In the genomic region with DNA sequence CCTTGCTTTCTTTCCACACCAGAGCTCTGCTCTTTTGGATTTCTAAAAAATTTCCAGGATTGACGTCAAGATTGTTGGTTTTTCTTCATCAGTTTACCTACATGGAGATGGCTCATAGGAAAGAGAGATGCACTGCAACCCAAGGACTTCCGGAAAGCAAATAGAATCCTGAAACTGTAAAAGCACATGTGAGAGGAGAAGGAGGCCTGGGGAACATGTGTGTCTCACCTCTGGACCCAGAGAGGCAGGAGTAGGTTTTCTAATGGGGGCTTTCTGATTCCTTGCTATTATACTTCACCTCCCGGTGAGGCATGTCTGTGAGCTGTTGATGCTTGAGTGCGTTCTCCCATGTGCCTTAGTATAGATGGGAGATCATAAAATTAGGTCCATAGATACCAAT, we compare ENCODE assay signal across 33 cellular contexts.
"Had no signal": no experiment of that assay in that cellular context is flagged by ENCODE, and none has a peak within 500 bp of the region (broad histone marks: within the 10 kb centered on the region; RNA-seq: fewer than 3 reads in every experiment).

No MANE protein-coding gene starts in this region.

- H3K36me3 ChIP-seq: MG63 had no signal

- DNase-seq: Karpas-422, Kasumi-1, MG63, MM.1S, MV-4-11, NCI-H1048, NCI-H1092, NCI-H1092 treated with DMSO at 0.1 percent for 48 hours, NCI-H1105, NCI-H1105 treated with DMSO at 0.1 percent for 48 hours, NCI-H1417, NCI-H1417 treated with DMSO at 0.1 percent for 48 hours, NCI-H1436, NCI-H1436 treated with DMSO at 0.1 percent for 48 hours, NCI-H1694, NCI-H1694 treated with DMSO at 0.1 percent for 48 hours, NCI-H187, NCI-H187 treated with DMSO at 0.1 percent for 48 hours, NCI-H1930, NCI-H2029, NCI-H2029 treated with DMSO at 0.1 percent for 48 hours, NCI-H2081, NCI-H2081 treated with DMSO at 0.1 percent for 48 hours, NCI-H2107, NCI-H2171, NCI-H2171 treated with DMSO at 0.1 percent for 48 hours, NCI-H2227 treated with DMSO at 0.1 percent for 48 hours, NCI-H226, NCI-H345, NCI-H446, NCI-H446 treated with DMSO at 0.1 percent for 48 hours, NCI-H510A, NCI-H510A treated with DMSO at 0.1 percent for 48 hours had no signal

- H3K27me3 ChIP-seq: MG63 had no signal

- H3K4me3 ChIP-seq: MG63 had no signal

- H3K9me3 ChIP-seq: MG63 had no signal
